8 cellular contexts compared by ENCODE assay signal in genomic region chr16:89723279-89724250, GRCh38. TPM values are rescaled to one million over a fixed set of nuclear protein-coding genes. Genes with fewer than 3 reads are reported as not detected.
A peak's percentile ranks its signal among the peaks of the same experiment; 100 is the strongest.
DNase-seq lines count a peak whose midpoint lies in the region; ATAC-seq and TF ChIP-seq lines count a peak whose summit lies in the region.

No MANE protein-coding gene starts in this region.

- intact Hi-C loops in colonic mucosa (cut with DNase I) (no loop called here), natural killer cell (cut with micrococcal nuclease) (loop anchor here (1.0 to 5.0 kb wide), 3 partner anchors 23 to 139 kb away; no protein-coding TSS in a partner anchor)

- peaks cover 31 to 38% of the 10 kb centered on the region in 2 donors for H3K4me1 Mint-ChIP-seq in natural killer cell

- no peaks in the 10 kb centered on the region for H3K9me3 ChIP-seq in colonic mucosa

- TF ChIP-seq CTCF in colonic mucosa (IDR thresholded peaks at IDR 0.05) (no peak), natural killer cell (IDR thresholded peaks at IDR 0.05) (no peak)

- H3K36me3 ChIP-seq in colonic mucosa (peaks cover 17% of the 10 kb centered on the region), urinary bladder (ENCODE audit: insufficient read depth) (no peaks in the 10 kb centered on the region)

- peak overlapping the region; percentile 88 for H3K27ac ChIP-seq in colonic mucosa
- no peak overlapping the region for H3K27ac ChIP-seq in urinary bladder (ENCODE audit: low read depth)

- peak; percentile 34 for DNase-seq in G401 (ENCODE audit: low spot score)
- peak; percentile 53 to 59 for DNase-seq in activated CD4-positive, alpha-beta T cell treated with anti-CD3 and anti-CD28 coated beads, Interleukin-2, amount 50 U/mL, for 4 hours
- DNase-seq in colonic mucosa, result no peak
- peak; percentile 78 for DNase-seq in natural killer cell
- no peak for DNase-seq in DMS 273 treated with DMSO at 0.1 percent for 48 hours (lab: John Stamatoyannopoulos, UW)
- no peak for DNase-seq in HEK293T (ENCODE audit: extremely low spot score)

- H3K27me3 ChIP-seq in colonic mucosa, result no peaks in the 10 kb centered on the region

- H3K4me3 Mint-ChIP-seq in natural killer cell, result peak overlapping the region; percentile 98

- peak overlapping the region; percentile 94 to 97 for H3K27ac Mint-ChIP-seq in natural killer cell

- 76% methylated on average over 30 of the region's 30 CpGs for WGBS in urinary bladder

- CTCF ChIA-PET in HEK293T (lab: Yijun Ruan, JAX), result no interaction called here

- H3K27me3 Mint-ChIP-seq in natural killer cell (ENCODE audit: low read depth in 2 of 2), result no peaks in the 10 kb centered on the region

- H3K36me3 Mint-ChIP-seq in natural killer cell, result no peaks in the 10 kb centered on the region

- H3K9me3 Mint-ChIP-seq in natural killer cell, result no peaks in the 10 kb centered on the region

- H3K4me1 ChIP-seq in colonic mucosa (peaks cover 15% of the 10 kb centered on the region), urinary bladder (ENCODE audit: insufficient read depth) (no peaks in the 10 kb centered on the region)

- H3K9ac ChIP-seq in colonic mucosa (ENCODE audit: low read depth in 2 of 2, low read length in 2 of 2), result peak overlapping the region; percentile 6 to 92

- ATAC-seq in natural killer cell, result peak; percentile 39 to 57 (median 55)
- ATAC-seq in GM21786 (IDR thresholded peaks at IDR 0.05; ENCODE audit: unreplicated experiment), result no peak

- H3K4me3 ChIP-seq in colonic mucosa (peak overlapping the region; percentile 94), urinary bladder (ENCODE audit: low read depth, low read length) (peak overlapping the region; percentile 2)

- in situ Hi-C loops in G401 (cut with HindIII; ENCODE audit: low sequenced_read_pairs), result no loop called here

- POLR2A ChIA-PET in HEK293T (lab: Yijun Ruan, JAX), result interaction anchor here (0.6 to 1.0 kb wide), 3 partner anchors 11 to 150 kb away, joined by 3 read pairs; partner anchors contain the start of gene TCF25

TF ChIP-seq in HEK293T, 16 proteins besides CTCF, POLR2A, EP300 and RAD21:
- TF ChIP-seq FOXA1 (IDR thresholded peaks at IDR 0.05), result no peak
- TF ChIP-seq LEF1 (IDR thresholded peaks at IDR 0.05; ENCODE audit: borderline replicate concordance), result no peak
- TF ChIP-seq ZNF384 (IDR thresholded peaks at IDR 0.05), result no peak
TF ChIP-seq in HEK293T: peak in this region for 0.

RNA-seq across cellular contexts. Expression of gene ZNF276, which starts 2.2 kb away (rescaled TPM):
- total RNA-seq in G401 (2014; rRNA removed; shearing (Covaris generic)), result 7.8 and 19.9 TPM in 2 replicates
- total RNA-seq in colonic mucosa (10 to 100 TPM; 19.2 to 30.6 TPM), natural killer cell (100 to 1,000 TPM; 146 to 206 (median 186) TPM), urinary bladder (17.9 TPM)
- 19.6 TPM for polyA plus RNA-seq in urinary bladder

RNA-seq across cellular contexts. Expression of gene VPS9D1, which starts 2.9 kb away (rescaled TPM):
- 7.3 and 7.6 TPM in 2 replicates for total RNA-seq in G401 (2014; rRNA removed; shearing (Covaris generic))
- total RNA-seq in colonic mucosa (10 to 100 TPM; 11.9 to 12.7 TPM), natural killer cell (10 to 100 TPM; 31.7 to 43.0 (median 35.4) TPM), urinary bladder (5.7 TPM)
- 11.0 TPM for polyA plus RNA-seq in urinary bladder

RNA-seq across cellular contexts. Expression of gene SPATA2L, which starts 22.1 kb away (rescaled TPM):
- total RNA-seq in G401 (2014; rRNA removed; shearing (Covaris generic)), result 94.8 and 114 TPM in 2 replicates
- total RNA-seq in colonic mucosa, result 10 to 100 TPM; 17.8 to 18.4 TPM
- total RNA-seq in natural killer cell, result 10 to 100 TPM; 23.1 to 37.9 (median 24.0) TPM
- 5.2 TPM for total RNA-seq in urinary bladder
- 10.8 TPM for polyA plus RNA-seq in urinary bladder

RNA-seq across cellular contexts. Expression of gene CDK10, which starts 37.1 kb away (rescaled TPM):
- 57.2 and 58.8 TPM in 2 replicates for total RNA-seq in G401 (2014; rRNA removed; shearing (Covaris generic))
- total RNA-seq in colonic mucosa (100 to 1,000 TPM in 1 of 2 donors, 10 to 100 TPM in 1; 72.2 to 136 TPM), natural killer cell (100 to 1,000 TPM; 102 to 123 (median 114) TPM), urinary bladder (31.9 TPM)
- 58.5 TPM for polyA plus RNA-seq in urinary bladder

Comparison
In these comparisons a context has a peak if more than half of its experiments do, and no peak if none do; other contexts are left out.
1. DNase-seq: peak in G401 (single experiment), activated CD4-positive, alpha-beta T cell treated with anti-CD3 and anti-CD28 coated beads, Interleukin-2, amount 50 U/mL, for 4 hours (2 of 2) and natural killer cell (single experiment); none in colonic mucosa (single experiment), DMS 273 treated with DMSO at 0.1 percent for 48 hours (single experiment) and HEK293T (single experiment).